Comparison of ENCODE assay signal across 1 cellular context in genomic region chr7:99408347-99409191, GRCh38.
TF ChIP-seq lines count a peak whose summit lies in the region.

Gene BUD31, plus strand, starts transcription at chr7:99408969. Its CDS starts 2,124 bp downstream, at chr7:99411093.
Gene PDAP1, minus strand, starts transcription at chr7:99408597. Its CDS starts 49 bp downstream, at chr7:99408548.

TF ChIP-seq in HepG2, 621 proteins besides CTCF, POLR2A, EP300 and RAD21 (continued from another document and continues in another):
- TF ChIP-seq HIC2 (CRISPR knock-in tag; IDR thresholded peaks at IDR 0.05; ENCODE audit: low read depth) (no peak), TERF1 (CRISPR knock-in tag; IDR thresholded peaks at IDR 0.05) (no peak), ZNF431 (CRISPR knock-in tag; IDR thresholded peaks at IDR 0.05; ENCODE audit: borderline replicate concordance, low read depth) (0 out of 2 replicates have a peak, but pooled peaks have one; percentile 16), ONECUT2 (CRISPR knock-in tag; IDR thresholded peaks at IDR 0.05) (no peak), RAD51 (IDR thresholded peaks at IDR 0.05; ENCODE audit: borderline replicate concordance) (no peak), ZNF10 (CRISPR knock-in tag; IDR thresholded peaks at IDR 0.05; ENCODE audit: borderline replicate concordance, low read depth) (no peak), DZIP1 (CRISPR knock-in tag; IDR thresholded peaks at IDR 0.05) (peak; percentile 34; the same call in 1 of the 2 replicates), HOXA5 (CRISPR knock-in tag; IDR thresholded peaks at IDR 0.05) (no peak), YEATS2 (CRISPR knock-in tag; IDR thresholded peaks at IDR 0.05; ENCODE audit: borderline replicate concordance) (peak; percentile 97), CERS6 (CRISPR knock-in tag; IDR thresholded peaks at IDR 0.05) (no peak), ZNF576 (CRISPR knock-in tag; IDR thresholded peaks at IDR 0.05) (no peak), ZNF30 (CRISPR knock-in tag; IDR thresholded peaks at IDR 0.05) (no peak), RBM22 (optimal IDR thresholded peaks at IDR 0.05; ENCODE audit: low read length) (peak; percentile 38), ZNF547 (CRISPR knock-in tag; IDR thresholded peaks at IDR 0.05) (peak; percentile 77; the same call in 1 of the 2 replicates), ZBTB3 (CRISPR knock-in tag; IDR thresholded peaks at IDR 0.05; ENCODE audit: borderline replicate concordance, low read depth) (0 out of 2 replicates have a peak, but pooled peaks have one; percentile 39), REPIN1 (CRISPR knock-in tag; IDR thresholded peaks at IDR 0.05; ENCODE audit: borderline replicate concordance, low read depth) (peak; percentile 97), ZKSCAN1 (IDR thresholded peaks at IDR 0.05; ENCODE audit: low read length) (no peak), STAT5B (CRISPR knock-in tag; IDR thresholded peaks at IDR 0.05) (0 out of 2 replicates have a peak, but pooled peaks have one; percentile 30), NAIF1 (CRISPR knock-in tag; IDR thresholded peaks at IDR 0.05; ENCODE audit: borderline replicate concordance) (no peak), ZFP37 (CRISPR knock-in tag; IDR thresholded peaks at IDR 0.05; ENCODE audit: borderline replicate concordance) (no peak), IRX3 (CRISPR knock-in tag; IDR thresholded peaks at IDR 0.05; ENCODE audit: borderline replicate concordance, low read depth) (no peak), ZSCAN22 (CRISPR knock-in tag; IDR thresholded peaks at IDR 0.05) (no peak), ETV6 (CRISPR knock-in tag; conservative IDR thresholded peaks at IDR 0.05) (peak; percentile 71; the same call in 1 of the 2 replicates), ZBTB38 (CRISPR knock-in tag; IDR thresholded peaks at IDR 0.05) (peak; percentile 68; the same call in 1 of the 2 replicates), ZNF263 (CRISPR knock-in tag; IDR thresholded peaks at IDR 0.05) (no peak), HDAC1 (CRISPR knock-in tag; IDR thresholded peaks at IDR 0.05) (peak; percentile 84), ZMAT3 (CRISPR knock-in tag; conservative IDR thresholded peaks at IDR 0.05) (0 out of 2 replicates have a peak, but pooled peaks have one; percentile 46), ZNF598 (CRISPR knock-in tag; IDR thresholded peaks at IDR 0.05; ENCODE audit: borderline replicate concordance) (peak; percentile 18; the same call in 1 of the 2 replicates), ZNF407 (CRISPR knock-in tag; IDR thresholded peaks at IDR 0.05; ENCODE audit: not compliant biosample characterization) (no peak), ZNF770 (CRISPR knock-in tag; IDR thresholded peaks at IDR 0.05) (peak; percentile 30; the same call in 1 of the 2 replicates), SMAD9 (CRISPR knock-in tag; IDR thresholded peaks at IDR 0.05) (no peak), NFIB (CRISPR knock-in tag; IDR thresholded peaks at IDR 0.05; ENCODE audit: borderline replicate concordance) (no peak), ZFP36 (IDR thresholded peaks at IDR 0.05; ENCODE audit: borderline replicate concordance, low read depth, low read length, partially characterized antibody) (no peak), KLF6 (CRISPR knock-in tag; IDR thresholded peaks at IDR 0.05) (peak; percentile 85), RORA (CRISPR knock-in tag; IDR thresholded peaks at IDR 0.05) (no peak), ZNF546 (CRISPR knock-in tag; conservative IDR thresholded peaks at IDR 0.05) (no peak; the same call in 1 of the 2 replicates), LRRFIP1 (CRISPR knock-in tag; conservative IDR thresholded peaks at IDR 0.05) (no peak), ZFP1 (CRISPR knock-in tag; IDR thresholded peaks at IDR 0.05) (peak; percentile 95)
